In the genomic region with DNA sequence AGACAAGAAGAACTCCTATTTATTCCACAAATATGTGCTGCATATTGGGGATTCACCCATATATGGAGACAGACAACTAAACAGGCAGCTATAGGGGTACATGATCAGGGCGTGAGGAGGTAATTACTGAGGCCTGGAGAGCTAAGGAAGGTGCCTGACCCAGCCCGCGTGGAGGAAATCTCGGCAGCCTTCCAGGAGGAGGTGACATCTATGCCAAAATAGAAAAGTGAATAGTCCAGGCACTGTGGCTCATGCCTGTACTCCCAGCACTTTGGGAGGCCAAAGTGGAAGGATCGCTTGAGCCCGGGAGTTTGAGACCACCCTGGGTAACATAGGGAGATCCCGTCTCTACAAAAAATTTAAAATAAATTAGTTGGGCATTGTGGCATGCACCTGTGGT, we compare ENCODE assay signal across 24 cellular contexts.
"Had no signal": no experiment of that assay in that cellular context is flagged by ENCODE, and none has a peak within 500 bp of the region (broad histone marks: within the 10 kb centered on the region; RNA-seq: fewer than 3 reads in every experiment).

No MANE protein-coding gene starts in this region.

- H3K9me3 ChIP-seq: SK-N-SH had no signal

- H3K4me3 Mint-ChIP-seq: T-cell had no signal

- H3K9ac ChIP-seq: KMS-11, SK-N-SH had no signal

- H3K27ac Mint-ChIP-seq: T-cell had no signal

- H3K27ac ChIP-seq: HL-60, KMS-11, RWPE1 had no signal

- H3K27me3 Mint-ChIP-seq: T-cell had no signal

- H3K9me3 Mint-ChIP-seq: T-cell had no signal

- H3K4me2 ChIP-seq: KMS-11, SK-N-SH had no signal

- ATAC-seq: Panc1, PC-3, T-cell had no signal

- FAIRE-seq: HTR-8/SVneo had no signal

- DNase-seq: IMR-90; Kasumi-1; MM.1S; NCI-H1092 treated with DMSO at 0.1 percent for 48 hours; NCI-H1436; NCI-H187; NCI-H2029; NCI-H2081 treated with DMSO at 0.1 percent for 48 hours; NCI-H2171; NCI-H2227 treated with DMSO at 0.1 percent for 48 hours; NCI-H524; NCI-H526 treated with DMSO at 0.1 percent for 48 hours; NCI-H748 treated with DMSO at 0.1 percent for 48 hours; NK-92 treated with Interleukin-12 subunit alpha and Interleukin-12 subunit beta, amount 100 ng/mL, for 24 hours; PC-3; SHP77; SK-N-SH; SW 1271; T-cell had no signal
